ENCODE assay signal across 18 cellular contexts in the genomic region with DNA sequence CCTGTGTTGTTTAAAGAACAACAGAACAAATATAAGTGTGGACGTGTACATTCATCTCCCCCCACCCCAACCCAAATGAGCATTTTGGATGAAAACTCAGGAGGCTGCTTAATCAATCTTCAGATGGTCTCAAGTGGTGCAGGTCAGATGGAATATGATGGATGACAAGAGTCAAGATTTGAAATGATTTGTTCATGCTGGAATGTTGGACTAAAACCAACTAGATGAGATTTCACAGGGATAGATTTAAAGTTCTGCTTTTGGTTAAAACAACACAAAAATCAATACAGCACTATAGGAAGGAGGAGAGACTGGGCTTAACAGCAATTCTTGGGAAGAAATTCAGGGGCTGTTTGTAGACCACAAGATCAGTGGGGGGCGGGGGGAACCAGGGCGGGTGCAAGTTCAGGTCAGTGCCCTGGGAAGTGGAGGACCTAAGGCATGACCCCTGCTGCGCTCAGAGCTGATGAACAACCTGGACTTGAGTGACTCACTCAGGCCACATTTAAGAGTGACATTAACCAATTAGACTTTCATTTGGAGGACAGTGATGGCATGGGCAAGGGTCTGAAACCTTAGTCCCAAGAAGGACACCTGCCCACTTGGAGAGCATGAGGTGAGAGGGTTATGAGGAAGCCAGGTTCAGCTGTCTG. TPM values are rescaled to one million over a fixed set of nuclear protein-coding genes. Genes with fewer than 3 reads are reported as not detected.
DNase-seq lines count a peak whose midpoint lies in the region; ATAC-seq, FAIRE-seq and TF ChIP-seq lines count a peak whose summit lies in the region.
"Had no signal": no experiment of that assay in that cellular context is flagged by ENCODE, and none has a peak within 500 bp of the region (broad histone marks: within the 10 kb centered on the region; RNA-seq: fewer than 3 reads in every experiment).

No MANE protein-coding gene starts in this region.

- H3K36me3 ChIP-seq in PC-9 (ENCODE audit: low read depth) (no peaks in the 10 kb centered on the region), GM23338 (ENCODE audit: insufficient read depth) (no peaks in the 10 kb centered on the region)

- H3K27me3 Mint-ChIP-seq in GM23338 (ENCODE audit: insufficient read depth, low read depth, poor library complexity): peaks cover 6% of the 10 kb centered on the region
- H3K27me3 Mint-ChIP-seq: CD4-positive, alpha-beta memory T cell; IgD-negative memory B cell had no signal

- H3K79me2 ChIP-seq in PC-9 (ENCODE audit: low read depth) (no peaks in the 10 kb centered on the region), GM23338 (replicated peaks; ENCODE audit: insufficient read depth) (no peaks in the 10 kb centered on the region)

- POLR2A ChIA-PET in A549 (lab: Yijun Ruan, JAX): no interaction called here
- POLR2A ChIA-PET in PC-9 (lab: Charles Lee; ENCODE audit: unreplicated experiment): no interaction called here

- no peak overlapping the region for H3K27ac ChIP-seq in A549
- H3K27ac ChIP-seq in PC-9: no peak overlapping the region
- peak overlapping the region in 35 of 59 donors; percentile 0 to 98 (median 60) for H3K27ac ChIP-seq in dorsolateral prefrontal cortex
- peak overlapping the region; percentile 2 for H3K27ac ChIP-seq in substantia nigra (ENCODE audit: low read depth, low read length, poor library complexity, severe bottlenecking)
- H3K27ac ChIP-seq in GM23338 (ENCODE audit: low read depth): no peak overlapping the region
- H3K27ac ChIP-seq: BLaER1 had no signal

- no peak for TF ChIP-seq POLR2A in A549 (IDR thresholded peaks at IDR 0.05; ENCODE audit: low read length)

- 0 out of 3 replicates have a peak, but pooled peaks cover 6% of the 10 kb centered on the region for H3K4me1 ChIP-seq in A549
- H3K4me1 ChIP-seq in PC-9 (replicated peaks; ENCODE audit: insufficient read depth): peaks cover 24% of the 10 kb centered on the region
- H3K4me1 ChIP-seq in GM23338 (ENCODE audit: insufficient read depth): no peaks in the 10 kb centered on the region

- in situ Hi-C loops in KBM-7 (cut with MboI; ENCODE audit: low pct_unique_long_range_greater_than_20kb, low sequenced_read_pairs): loop anchor here (10.0 kb wide), 1 partner anchor 46 kb away; a partner anchor contains a TSS

- H4K20me1 ChIP-seq in PC-9 (ENCODE audit: insufficient read depth) (no peaks in the 10 kb centered on the region), GM23338 (replicated peaks; ENCODE audit: insufficient read depth) (no peaks in the 10 kb centered on the region)

- H3K4me2 ChIP-seq in A549 (peak overlapping the region; percentile 26; the same call in 1 of the 3 replicates), PC-9 (peak overlapping the region; percentile 12), GM23338 (no peak overlapping the region)
- H3K4me2 ChIP-seq: BLaER1 had no signal

- no peak for TF ChIP-seq CTCF in A549 (IDR thresholded peaks at IDR 0.05)
- no peak for TF ChIP-seq CTCF in PC-9 (conservative IDR thresholded peaks at IDR 0.05)
- no peak for TF ChIP-seq CTCF in dorsolateral prefrontal cortex (IDR thresholded peaks at IDR 0.05 in 54 of 56, conservative IDR thresholded peaks at IDR 0.05 in 2 of 56; ENCODE audit: low read depth in 1 of 56, partially characterized antibody in 56 of 56)
- TF ChIP-seq CTCF in GM23338 (conservative IDR thresholded peaks at IDR 0.05; ENCODE audit: low read depth in 2 of 2): no peak

- ATAC-seq in A549: no peak
- ATAC-seq in GM23338: no peak

- FAIRE-seq in A549 (lab: Jason Lieb, UNC): no peak
- FAIRE-seq: A204.1, H1, HTR-8/SVneo had no signal

- H2AFZ ChIP-seq in PC-9: no peak overlapping the region
- no peak overlapping the region for H2AFZ ChIP-seq in GM23338

- TF ChIP-seq RAD21 in A549 (conservative IDR thresholded peaks at IDR 0.05 in 1 of 2, IDR thresholded peaks at IDR 0.05 in 1 of 2): no peak

- H3K9me3 ChIP-seq in A549: no peaks in the 10 kb centered on the region
- no peaks in the 10 kb centered on the region for H3K9me3 ChIP-seq in PC-9 (ENCODE audit: insufficient read depth, low read depth)
- H3K9me3 ChIP-seq: BLaER1 had no signal

- WGBS in A549 (ENCODE audit: missing lambda C conversion rate): 32% methylated on average over 4 of the region's 4 CpGs

- peaks cover 10% of the 10 kb centered on the region; the same call in 2 of the 3 replicates for H3K4me1 Mint-ChIP-seq in GM23338
- H3K4me1 Mint-ChIP-seq: IgD-negative memory B cell had no signal

- CTCF ChIA-PET in A549 (lab: Yijun Ruan, JAX): interaction anchor here (1.2 to 1.4 kb wide), 3 partner anchors 16 to 73 kb away, joined by 3 to 4 read pairs (median 3); no protein-coding TSS in a partner anchor
- CTCF ChIA-PET in PC-9 (lab: Charles Lee): interaction anchor here (1.2 kb wide), 1 partner anchor 27 kb away, joined by 3 read pairs; no protein-coding TSS in a partner anchor

- H3K9me3 Mint-ChIP-seq in GM23338: no peaks in the 10 kb centered on the region; the same call in 2 of the 3 replicates
- H3K9me3 Mint-ChIP-seq: CD4-positive, alpha-beta memory T cell; H9; IgD-negative memory B cell had no signal

- intact Hi-C loops in PC-9 (cut with micrococcal nuclease; ENCODE audit: unreplicated experiment) (no loop called here), dorsolateral prefrontal cortex (cut with DNase I) (no loop called here)

- H3K27ac Mint-ChIP-seq in GM23338: no peak overlapping the region
- H3K27ac Mint-ChIP-seq: H9, IgD-negative memory B cell had no signal

- no TSS peak for BruUV-seq in PC-9 (replicated peaks; lab: Mats Ljungman, UMichigan)

- H3K36me3 Mint-ChIP-seq in GM23338 (ENCODE audit: low read depth): no peaks in the 10 kb centered on the region; the same call in 2 of the 3 replicates

- H3K9me2 ChIP-seq in PC-9 (ENCODE audit: insufficient read depth) (no peaks in the 10 kb centered on the region), GM23338 (ENCODE audit: insufficient read depth) (no peaks in the 10 kb centered on the region)

- H3K4me3 ChIP-seq in A549 (no peak overlapping the region), PC-9 (no peak overlapping the region), dorsolateral prefrontal cortex (no peak overlapping the region), GM23338 (no peak overlapping the region)
- H3K4me3 ChIP-seq: BLaER1 had no signal

- TF ChIP-seq EP300 in A549 (IDR thresholded peaks at IDR 0.05): no peak

- H3F3A ChIP-seq in PC-9 (ENCODE audit: insufficient read depth, low read depth) (peaks cover 16% of the 10 kb centered on the region; the same call in 1 of the 2 replicates), GM23338 (replicated peaks; ENCODE audit: low read depth) (no peaks in the 10 kb centered on the region)

- H3K27me3 ChIP-seq in PC-9 (ENCODE audit: insufficient read depth, low read depth) (peaks cover 53% of the 10 kb centered on the region), dorsolateral prefrontal cortex (no peaks in the 10 kb centered on the region), GM23338 (ENCODE audit: insufficient read depth) (no peaks in the 10 kb centered on the region)
- H3K27me3 ChIP-seq: BLaER1 had no signal

- DNase-seq in A549 (ENCODE audit: low read depth in 1 of 2, low spot score in 1 of 2): no peak
- peak in 1 of 2 experiments; percentile 62 for DNase-seq in PC-9
- DNase-seq in dorsolateral prefrontal cortex: no peak
- DNase-seq in substantia nigra (lab: John Stamatoyannopoulos, UW): no peak
- no peak for DNase-seq in GM23338 (ENCODE audit: low spot score)
- DNase-seq in KBM-7: no peak
- DNase-seq: CD4-positive, alpha-beta memory T cell; DMS153; DMS79; GF-D8; H9 had no signal

- no peak overlapping the region for H3K4me3 Mint-ChIP-seq in GM23338
- H3K4me3 Mint-ChIP-seq: CD14-positive monocyte; CD4-positive, alpha-beta memory T cell; H9; IgD-negative memory B cell had no signal

TF ChIP-seq in A549, 52 proteins besides CTCF, POLR2A, EP300 and RAD21 (continues in another document):
- TF ChIP-seq NFE2L2 (conservative IDR thresholded peaks at IDR 0.05; ENCODE audit: low read length): no peak
- TF ChIP-seq BHLHE40 (IDR thresholded peaks at IDR 0.05; ENCODE audit: low read depth, low read length): no peak
- no peak for TF ChIP-seq JUN (IDR thresholded peaks at IDR 0.05)
- no peak for TF ChIP-seq RCOR1 (IDR thresholded peaks at IDR 0.05; ENCODE audit: low read depth, low read length)

RNA-seq across cellular contexts. Expression of a gene that starts 15.1 kb away (rescaled TPM):
- polyA plus RNA-seq in A549 (2011; rRNA removed) (1.4 and 1.5 TPM in 2 replicates), A549 (2017; fragmentation: RNase III; extraction: RNeasy Plus Mini Kit Qiagen cat#74134 plus additional on column Dnase treatment) (1.1 to 1.7 TPM (median 1.7 TPM) in 3 replicates), GM23338 (2016; fragmentation: Nextera tagmentation; extraction: Ambion mirVana) (1.4 and 2.1 TPM in 2 replicates)
- 2.9 and 3.1 TPM in 2 replicates for polyA plus RNA-seq in A549 (2012; cell fraction: cytosol; rRNA removed)
- 5.4 and 10.0 TPM in 2 replicates for polyA plus RNA-seq in A549 (2012; cell fraction: nucleus; rRNA removed)
- polyA minus RNA-seq in A549 (2011; rRNA and poly(A)+ RNA removed): 2.1 and 2.6 TPM in 2 replicates
- total RNA-seq in PC-9 (2021) (1.5 and 2.9 TPM in 2 replicates), dorsolateral prefrontal cortex (100 to 1,000 TPM in 71 of 120 experiments, 10 to 100 TPM in 49; 29.4 to 409 (median 112) TPM)
- 3.9 and 5.2 TPM in 2 replicates for total RNA-seq in GM23338 (2014; rRNA removed; shearing (Covaris generic))

RNA-seq across cellular contexts. Expression of a gene that starts 25.0 kb away (rescaled TPM):
- polyA plus RNA-seq in A549 (2011; rRNA removed) (2,364 and 3,205 TPM in 2 replicates), A549 (2017; fragmentation: RNase III; extraction: RNeasy Plus Mini Kit Qiagen cat#74134 plus additional on column Dnase treatment) (4,033 to 4,354 TPM (median 4,133 TPM) in 3 replicates), GM23338 (2016; fragmentation: Nextera tagmentation; extraction: Ambion mirVana) (5,312 and 5,616 TPM in 2 replicates)
- polyA plus RNA-seq in A549 (2012; cell fraction: cytosol; rRNA removed): 2,658 and 3,508 TPM in 2 replicates
- 312 and 396 TPM in 2 replicates for polyA plus RNA-seq in A549 (2012; cell fraction: nucleus; rRNA removed)
- 560 and 829 TPM in 2 replicates for polyA minus RNA-seq in A549 (2011; rRNA and poly(A)+ RNA removed)
- total RNA-seq in PC-9 (2021) (761 and 961 TPM in 2 replicates), dorsolateral prefrontal cortex (100 to 1,000 TPM; 444 to 745 (median 535) TPM)
- 231 and 286 TPM in 2 replicates for total RNA-seq in GM23338 (2014; rRNA removed; shearing (Covaris generic))

RNA-seq across cellular contexts. Expression of a gene that starts 45.6 kb away (rescaled TPM):
- not detected in 2 replicates for polyA plus RNA-seq in A549 (2011; rRNA removed)
- polyA plus RNA-seq in A549 (2012; cell fraction: cytosol; rRNA removed): not detected in 2 replicates
- polyA plus RNA-seq in A549 (2012; cell fraction: nucleus; rRNA removed): not detected in 2 replicates
- not detected in 3 replicates for polyA plus RNA-seq in A549 (2017; fragmentation: RNase III; extraction: RNeasy Plus Mini Kit Qiagen cat#74134 plus additional on column Dnase treatment)
- not detected in 2 replicates for polyA minus RNA-seq in A549 (2011; rRNA and poly(A)+ RNA removed)
- total RNA-seq in PC-9 (2021): not detected in 2 replicates
- total RNA-seq in dorsolateral prefrontal cortex: under 1 TPM in 21 of 120 experiments, not detected in 99; 0.19 to 0.96 (median 0.40) TPM
- total RNA-seq in GM23338 (2014; rRNA removed; shearing (Covaris generic)): not detected in 2 replicates
- polyA plus RNA-seq in GM23338 (2016; fragmentation: Nextera tagmentation; extraction: Ambion mirVana): 0.21 TPM in 1 of 2 replicates, not detected in the other
- total RNA-seq: H9 had no signal
- polyA plus RNA-seq: AG04450, CD14-positive monocyte, IgD-negative memory B cell had no signal

Comparison
In these comparisons a context has a peak if more than half of its experiments do, and no peak if none do; other contexts are left out.
1. H3K27ac ChIP-seq: peak in dorsolateral prefrontal cortex (35 of 59) and substantia nigra (single experiment); none in A549 (0 of 2), PC-9 (single experiment) and GM23338 (single experiment).